8 cellular contexts compared by ENCODE assay signal in the genomic region with DNA sequence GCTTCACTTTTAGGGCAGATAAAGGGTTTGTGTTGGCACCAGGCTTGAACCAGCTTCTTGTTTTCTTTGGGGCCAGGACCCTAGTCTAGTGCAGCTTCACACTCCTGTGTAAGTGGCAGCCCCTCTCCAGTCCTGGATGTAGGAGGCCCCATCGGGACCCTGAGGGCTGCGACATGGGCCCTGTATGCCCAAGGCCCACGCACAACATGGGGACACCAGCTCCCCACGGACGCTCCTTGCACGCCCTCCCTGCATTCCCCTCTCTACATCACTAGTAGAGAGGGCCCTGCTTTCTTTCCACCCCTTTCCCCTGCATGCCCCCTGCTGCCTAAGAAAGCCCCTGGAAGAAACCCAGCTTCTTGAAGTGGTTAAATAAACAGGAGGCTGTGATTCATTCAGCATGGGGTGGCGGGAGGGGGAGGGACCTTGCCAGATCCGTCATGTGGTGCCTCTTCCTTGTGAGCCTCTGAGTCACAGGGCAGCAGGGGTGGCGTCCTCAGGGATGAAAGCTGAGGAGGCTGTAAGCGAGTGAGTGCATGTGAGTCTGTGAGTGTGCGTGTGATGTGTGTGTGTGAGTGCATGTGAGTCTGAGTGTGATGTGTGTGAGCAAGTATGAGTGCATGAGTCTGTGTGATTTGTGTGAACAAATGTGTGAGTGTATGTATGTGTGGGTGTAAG. TPM values are rescaled to one million over a fixed set of nuclear protein-coding genes. Genes with fewer than 3 reads are reported as not detected.
A peak's percentile ranks its signal among the peaks of the same experiment; 100 is the strongest.
DNase-seq lines count a peak whose midpoint lies in the region; ATAC-seq and TF ChIP-seq lines count a peak whose summit lies in the region.

No MANE protein-coding gene starts in this region.

- POLR2A ChIA-PET in BJ (lab: Charles Lee): interaction anchor here (0.5 kb wide), 1 partner anchor 282 kb away, joined by 4 read pairs; no protein-coding TSS in a partner anchor
- POLR2A ChIA-PET in MCF 10A (lab: Yijun Ruan, JAX): interaction anchor here (0.7 to 2.0 kb wide), 14 partner anchors 9 to 337 kb away, joined by 3 to 28 read pairs (median 4); a partner anchor contains a TSS

- intact Hi-C loops in MCF 10A (cut with micrococcal nuclease) (loop anchor here (2.0 kb wide), 1 partner anchor 35 kb away; no protein-coding TSS in a partner anchor), left lung (cut with DNase I) (loop anchor here in 1 of 2 donors (10.0 kb wide), 1 partner anchor 347 kb away; no protein-coding TSS in a partner anchor)

- peak; percentile 97 for ATAC-seq in left lung
- no peak for ATAC-seq in GM21529 (IDR thresholded peaks at IDR 0.05; ENCODE audit: unreplicated experiment)

- no peaks in the 10 kb centered on the region for H3K9me3 Mint-ChIP-seq in MCF 10A (ENCODE audit: unreplicated experiment)

- no peaks in the 10 kb centered on the region for H3K36me3 ChIP-seq in BJ (ENCODE audit: control insufficient read depth, insufficient read depth, low read length)
- no peaks in the 10 kb centered on the region for H3K36me3 ChIP-seq in left lung

- BruUV-seq in MCF 10A (replicated peaks; lab: Mats Ljungman, UMichigan): no TSS peak

- peaks cover 0 to 2% of the 10 kb centered on the region in 2 donors for H3K9me3 ChIP-seq in left lung

- peak; percentile 38; the same call in 1 of the 2 replicates for TF ChIP-seq CTCF in BJ (IDR thresholded peaks at IDR 0.05; ENCODE audit: insufficient read depth, low read depth, low read length)
- no peak for TF ChIP-seq CTCF in MCF 10A (IDR thresholded peaks at IDR 0.05; ENCODE audit: unreplicated experiment)
- no peak for TF ChIP-seq CTCF in left lung (IDR thresholded peaks at IDR 0.05)

- H3K27me3 ChIP-seq in BJ (ENCODE audit: control insufficient read depth, insufficient read depth, low read length) (no peaks in the 10 kb centered on the region), left lung (no peaks in the 10 kb centered on the region)

- CTCF ChIA-PET in BJ (lab: Yijun Ruan, JAX) (interaction anchor here (0.6 to 1.3 kb wide), 6 partner anchors 15 to 1495 kb away, joined by 3 to 5 read pairs (median 4); no protein-coding TSS in a partner anchor), MCF 10A (lab: Yijun Ruan, JAX) (interaction anchor here (0.6 to 1.5 kb wide), 5 partner anchors 12 to 385 kb away, joined by 3 to 8 read pairs (median 4); no protein-coding TSS in a partner anchor)

- H3K4me1 ChIP-seq in left lung: peaks cover 7 to 20% of the 10 kb centered on the region in 2 donors

- no peak overlapping the region for H3K4me3 Mint-ChIP-seq in MCF 10A (ENCODE audit: unreplicated experiment)

- peak overlapping the region; percentile 38 to 85 for H3K27ac ChIP-seq in left lung

- no peak overlapping the region for H3K27ac Mint-ChIP-seq in MCF 10A (ENCODE audit: low read depth, unreplicated experiment)

- H3K4me3 ChIP-seq in BJ (ENCODE audit: low read depth, low read length): no peak overlapping the region
- no peak overlapping the region for H3K4me3 ChIP-seq in left lung

- no peaks in the 10 kb centered on the region for H3K27me3 Mint-ChIP-seq in MCF 10A (ENCODE audit: insufficient read depth, unreplicated experiment)

- DNase-seq in BJ (ENCODE audit: low read depth): peak; percentile 96
- DNase-seq in NCI-H2196 treated with DMSO at 0.1 percent for 48 hours (lab: John Stamatoyannopoulos, UW; ENCODE audit: unreplicated experiment): peak; percentile 34
- DNase-seq in MCF 10A (ENCODE audit: unreplicated experiment): peak; percentile 98
- DNase-seq in left lung: peak; percentile 89 to 93
- peak; percentile 34 to 53 for DNase-seq in stimulated activated CD8-positive, alpha-beta memory T cell treated with anti-CD3 and anti-CD28 coated beads, Interleukin-2, amount 100 ng/mL, for 48 hours (ENCODE audit: low read depth in 2 of 2)
- DNase-seq in inferior parietal cortex (ENCODE audit: extremely low spot score): no peak
- DNase-seq in NCI-H82 (lab: John Stamatoyannopoulos, UW): no peak

- H3K4me1 Mint-ChIP-seq in MCF 10A (ENCODE audit: insufficient read depth, unreplicated experiment): no peaks in the 10 kb centered on the region

- no peaks in the 10 kb centered on the region for H3K36me3 Mint-ChIP-seq in MCF 10A (ENCODE audit: insufficient read depth, unreplicated experiment)

RNA-seq across cellular contexts. Expression of a gene that starts 42.5 kb away (rescaled TPM):
- polyA plus RNA-seq in BJ (2011; rRNA removed): 55.8 and 98.0 TPM in 2 replicates
- 11.6 and 16.5 TPM in 2 replicates for polyA minus RNA-seq in BJ (2011; rRNA and poly(A)+ RNA removed)
- total RNA-seq in MCF 10A (2022): 249 and 274 TPM in 2 replicates
- 10 to 100 TPM; 44.4 to 47.2 TPM for total RNA-seq in left lung

Comparison
In these comparisons a context has a peak if more than half of its experiments do, and no peak if none do; other contexts are left out.
1. DNase-seq: peak in BJ (single experiment), NCI-H2196 treated with DMSO at 0.1 percent for 48 hours (single experiment), MCF 10A (single experiment), left lung (2 of 2) and stimulated activated CD8-positive, alpha-beta memory T cell treated with anti-CD3 and anti-CD28 coated beads, Interleukin-2, amount 100 ng/mL, for 48 hours (2 of 2); none in inferior parietal cortex (single experiment) and NCI-H82 (single experiment).